ENCODE assay signal across 8 cellular contexts in genomic region chr12:54207539-54208267, GRCh38.
DNase-seq lines count a peak whose midpoint lies in the region; ATAC-seq and TF ChIP-seq lines count a peak whose summit lies in the region.

No MANE protein-coding gene starts in this region.

- peaks cover 4% of the 10 kb centered on the region for H3K4me1 Mint-ChIP-seq in memory B cell

- TF ChIP-seq CTCF in HFF-Myc (IDR thresholded peaks at IDR 0.05; ENCODE audit: low read depth, low read length, missing control alignments) (peak; percentile 97), coronary artery (IDR thresholded peaks at IDR 0.05) (peak; percentile 75)

- H3K27me3 Mint-ChIP-seq in memory B cell = peaks cover 18% of the 10 kb centered on the region

- H3K4me3 Mint-ChIP-seq in memory B cell = no peak overlapping the region

- H3K27ac ChIP-seq in coronary artery = no peak overlapping the region

- no peak overlapping the region for H3K27ac Mint-ChIP-seq in memory B cell

- H3K4me3 ChIP-seq in HFF-Myc (replicated peaks; ENCODE audit: low read depth, low read length) = no peak overlapping the region
- no peak overlapping the region for H3K4me3 ChIP-seq in coronary artery

- peak; percentile 96 for DNase-seq in ELF-1 (ENCODE audit: low read depth, low spot score)
- DNase-seq in HFF-Myc (ENCODE audit: extremely low read depth, low read depth) = no peak
- peak; percentile 45 for DNase-seq in NCI-H2171 (lab: John Stamatoyannopoulos, UW)
- peak; percentile 87 for DNase-seq in activated CD4-positive, alpha-beta T cell treated with anti-CD3 and anti-CD28 coated beads for 48 hours
- DNase-seq in coronary artery (ENCODE audit: low spot score) = no peak
- peak; percentile 82 to 90 for DNase-seq in memory B cell (ENCODE audit: low spot score in 2 of 2)
- DNase-seq in stimulated activated CD8-positive, alpha-beta memory T cell treated with anti-CD3 and anti-CD28 coated beads, Interleukin-4, amount 100 ng/mL, for 1 hour (ENCODE audit: low read depth in 2 of 2, low spot score in 1 of 2) = peak; percentile 50 to 65
- DNase-seq in cortex of kidney (lab: John Stamatoyannopoulos, UW) = no peak

- H3K9me3 Mint-ChIP-seq in memory B cell = no peaks in the 10 kb centered on the region

- peak; percentile 98 for ATAC-seq in memory B cell (ENCODE audit: low read depth)

- no peaks in the 10 kb centered on the region for H3K36me3 Mint-ChIP-seq in memory B cell

Comparison
In these comparisons a context has a peak if more than half of its experiments do, and no peak if none do; other contexts are left out.
1. DNase-seq: peak in ELF-1 (single experiment), NCI-H2171 (single experiment), activated CD4-positive, alpha-beta T cell treated with anti-CD3 and anti-CD28 coated beads for 48 hours (single experiment), memory B cell (2 of 2) and stimulated activated CD8-positive, alpha-beta memory T cell treated with anti-CD3 and anti-CD28 coated beads, Interleukin-4, amount 100 ng/mL, for 1 hour (2 of 2); none in HFF-Myc (single experiment), coronary artery (single experiment) and cortex of kidney (single experiment).